Comparison of ENCODE assay signal across 1 cellular context in the genomic region with DNA sequence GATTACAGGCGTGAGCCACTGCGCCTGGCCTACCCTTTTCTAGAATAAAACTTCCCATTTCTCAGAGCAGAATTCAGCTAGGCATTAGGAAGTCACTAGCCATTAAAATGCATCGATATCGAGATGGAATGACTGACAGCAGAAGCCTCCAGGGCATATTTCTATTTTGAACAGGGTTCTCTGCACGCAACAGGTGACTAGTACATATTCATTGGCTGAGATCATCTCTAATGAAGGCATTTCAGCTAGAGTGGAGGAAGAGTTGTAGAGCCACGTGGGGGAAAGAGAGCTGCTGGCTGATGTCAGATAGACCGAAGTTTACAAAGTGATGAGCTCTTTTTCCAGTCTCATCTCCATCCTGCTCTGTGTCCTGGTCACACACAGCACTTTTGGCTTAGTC.
TF ChIP-seq lines count a peak whose summit lies in the region.

No MANE protein-coding gene starts in this region.

TF ChIP-seq in H1, 55 proteins besides CTCF, POLR2A, EP300 and RAD21 (continued from another document):
- TF ChIP-seq TAF1 (IDR thresholded peaks at IDR 0.05; ENCODE audit: low read depth, low read length) (no peak), BCL11A (IDR thresholded peaks at IDR 0.05; ENCODE audit: low read depth in 2 of 2, low read length in 2 of 2) (no peak), RNF2 (IDR thresholded peaks at IDR 0.05; ENCODE audit: borderline replicate concordance, low read depth, low read length, missing control alignments, poor library complexity, severe bottlenecking) (no peak), YY1 (IDR thresholded peaks at IDR 0.05; ENCODE audit: low read depth, low read length) (no peak), HDAC2 (IDR thresholded peaks at IDR 0.05; ENCODE audit: borderline replicate concordance in 1 of 2, low read depth in 2 of 2, low read length in 2 of 2) (no peak), SRF (IDR thresholded peaks at IDR 0.05; ENCODE audit: low read depth, low read length) (no peak), CTBP2 (IDR thresholded peaks at IDR 0.05; ENCODE audit: borderline replicate concordance, insufficient read depth, insufficient read length, low read length) (no peak), CHD2 (IDR thresholded peaks at IDR 0.05; ENCODE audit: low read length) (no peak), FOSL1 (IDR thresholded peaks at IDR 0.05; ENCODE audit: insufficient read depth, low read depth, low read length) (no peak), KDM5A (IDR thresholded peaks at IDR 0.05; ENCODE audit: low read length) (no peak), RFX5 (IDR thresholded peaks at IDR 0.05; ENCODE audit: borderline replicate concordance, low read depth, low read length) (no peak), ASH2L (IDR thresholded peaks at IDR 0.05; ENCODE audit: low read length) (no peak), SP1 (IDR thresholded peaks at IDR 0.05; ENCODE audit: low read depth, low read length) (no peak)
TF ChIP-seq in H1: peak in this region for 0.
